Comparison of ENCODE assay signal across 10 cellular contexts in genomic region chr10:79140083-79140793, GRCh38.
DNase-seq lines count a peak whose midpoint lies in the region; ATAC-seq, FAIRE-seq and TF ChIP-seq lines count a peak whose summit lies in the region.
"Had no signal": no experiment of that assay in that cellular context is flagged by ENCODE, and none has a peak within 500 bp of the region (broad histone marks: within the 10 kb centered on the region; RNA-seq: fewer than 3 reads in every experiment).

No MANE protein-coding gene starts in this region.

- intact Hi-C loops in left ventricle myocardium superior (cut with micrococcal nuclease) = loop anchor here (10.0 kb wide), 1 partner anchor 65 kb away; no protein-coding TSS in a partner anchor
- intact Hi-C loops in K562 (cut with micrococcal nuclease) = no loop called here

- H3K4me3 ChIP-seq in cardiac muscle cell (no peak overlapping the region), K562 (no peak overlapping the region), muscle layer of colon (ENCODE audit: low read depth in 1 of 2, low read length in 2 of 2) (no peak overlapping the region), upper lobe of left lung (no peak overlapping the region)

- H3K27me3 ChIP-seq in cardiac muscle cell = no peaks in the 10 kb centered on the region
- no peaks in the 10 kb centered on the region for H3K27me3 ChIP-seq in K562 (ENCODE audit: control insufficient read depth in 2 of 2, insufficient read depth in 2 of 2, low read length in 2 of 2)
- no peaks in the 10 kb centered on the region for H3K27me3 ChIP-seq in muscle layer of colon (ENCODE audit: control insufficient read depth in 1 of 2, insufficient read depth in 2 of 2, low read length in 2 of 2)
- H3K27me3 ChIP-seq in upper lobe of left lung = no peaks in the 10 kb centered on the region

- peak overlapping the region; percentile 99 for H3K27ac ChIP-seq in cardiac muscle cell
- H3K27ac ChIP-seq in K562 (ENCODE audit: extremely low read depth, low read depth, low read length) = no peak overlapping the region
- H3K27ac ChIP-seq in muscle layer of colon (ENCODE audit: low read depth, low read length) = peak overlapping the region; percentile 73
- H3K27ac ChIP-seq in upper lobe of left lung = peak overlapping the region; percentile 80 to 92 (median 86)

- TF ChIP-seq POLR2A in K562 (conservative IDR thresholded peaks at IDR 0.05) = no peak
- TF ChIP-seq POLR2A in upper lobe of left lung (IDR thresholded peaks at IDR 0.05) = no peak

- H3K4me1 ChIP-seq in cardiac muscle cell (ENCODE audit: low read depth) = peaks cover 89% of the 10 kb centered on the region
- peaks cover 58 to 67% of the 10 kb centered on the region in 2 experiments for H3K4me1 ChIP-seq in K562 (replicated peaks in 1 of 2; ENCODE audit: control insufficient read depth in 2 of 2, insufficient read depth in 2 of 2, low read length in 2 of 2)
- peaks cover 95% of the 10 kb centered on the region for H3K4me1 ChIP-seq in muscle layer of colon (ENCODE audit: insufficient read depth, low read length)
- peaks cover 78 to 93% (median 92%) of the 10 kb centered on the region in 4 donors for H3K4me1 ChIP-seq in upper lobe of left lung

- CTCF ChIA-PET in K562 (lab: Yijun Ruan, JAX; ENCODE audit: low intra/inter-chr PET ratio) = no interaction called here

- peak; percentile 15 for FAIRE-seq in K562 (lab: Jason Lieb, UNC)

- no peak overlapping the region for H2AFZ ChIP-seq in K562 (ENCODE audit: low read depth, low read length)

- H3K9ac ChIP-seq in K562 (ENCODE audit: insufficient read depth in 1 of 2, low read depth in 2 of 2, low read length in 2 of 2) (no peak overlapping the region), muscle layer of colon (ENCODE audit: low read length) (peak overlapping the region; percentile 35)

- no peak for DNase-seq in cardiac muscle cell (ENCODE audit: low read depth in 1 of 2, low spot score in 1 of 2)
- no peak for DNase-seq in left ventricle myocardium superior
- DNase-seq in K562 (ENCODE audit: extremely low read depth in 1 of 4, low spot score in 3 of 4) = no peak
- DNase-seq in upper lobe of left lung = no peak
- DNase-seq in NCI-H748 treated with DMSO at 0.1 percent for 48 hours (lab: John Stamatoyannopoulos, UW) = no peak
- no peak for DNase-seq in nucleus accumbens (lab: John Stamatoyannopoulos, UW)
- no peak for DNase-seq in NCI-H1092 (lab: John Stamatoyannopoulos, UW)
- DNase-seq: activated naive CD4-positive, alpha-beta T cell treated with Interleukin-2 at 50 U/mL for 16 hours; endodermal cell had no signal

- H3K9me1 ChIP-seq in K562 (ENCODE audit: control insufficient read depth, insufficient read depth, low read length) = peaks cover 3% of the 10 kb centered on the region

- TF ChIP-seq CTCF in cardiac muscle cell (IDR thresholded peaks at IDR 0.05; ENCODE audit: low read depth, low read length) = no peak
- no peak for TF ChIP-seq CTCF in K562 (IDR thresholded peaks at IDR 0.05 in 2 of 3, conservative IDR thresholded peaks at IDR 0.05 in 1 of 3; ENCODE audit: insufficient read depth in 2 of 3, low read depth in 1 of 3, low read length in 3 of 3)
- TF ChIP-seq CTCF in upper lobe of left lung (IDR thresholded peaks at IDR 0.05) = no peak

- TSS peak; percentile 17 for BruUV-seq in K562 (replicated peaks; lab: Mats Ljungman, UMichigan)

- no peaks in the 10 kb centered on the region for H4K20me1 ChIP-seq in K562 (replicated peaks; ENCODE audit: control insufficient read depth, insufficient read depth, low read length)

- H3K9me3 ChIP-seq in cardiac muscle cell (ENCODE audit: low read depth) (no peaks in the 10 kb centered on the region), K562 (replicated peaks; ENCODE audit: control insufficient read depth, insufficient read depth, low read depth, low read length) (no peaks in the 10 kb centered on the region), muscle layer of colon (ENCODE audit: low read length) (no peaks in the 10 kb centered on the region), upper lobe of left lung (no peaks in the 10 kb centered on the region)

- POLR2A ChIA-PET in K562 (lab: Yijun Ruan, JAX) = interaction anchor here (2.3 kb wide), 1 partner anchor 8 kb away, joined by 20 read pairs; no protein-coding TSS in a partner anchor

- WGBS in K562 (ENCODE audit: insufficient coverage, low coverage, missing lambda C conversion rate) = 92% methylated on average over 7 of the region's 7 CpGs
- 89 to 90% methylated on average over 6 to 7 of the region's 7 CpGs for WGBS in upper lobe of left lung, 2 donors

- TF ChIP-seq EP300 in K562 (IDR thresholded peaks at IDR 0.05; ENCODE audit: low read length) = no peak
- TF ChIP-seq EP300 in upper lobe of left lung (IDR thresholded peaks at IDR 0.05) = no peak

- peaks cover 13% of the 10 kb centered on the region for H3K36me3 ChIP-seq in cardiac muscle cell
- H3K36me3 ChIP-seq in K562 (ENCODE audit: control insufficient read depth, insufficient read depth, low read length) = peaks cover 43% of the 10 kb centered on the region; the same call in 2 of the 3 replicates
- peaks cover 36% of the 10 kb centered on the region for H3K36me3 ChIP-seq in muscle layer of colon (ENCODE audit: insufficient read depth, low read length)
- peaks cover 2 to 26% (median 17%) of the 10 kb centered on the region in 4 donors for H3K36me3 ChIP-seq in upper lobe of left lung

- no peak for TF ChIP-seq RAD21 in K562 (CRISPR knock-in tag; conservative IDR thresholded peaks at IDR 0.05 in 1 of 2, IDR thresholded peaks at IDR 0.05 in 1 of 2)

- ATAC-seq in left ventricle myocardium superior (no peak), K562 (no peak), upper lobe of left lung (ENCODE audit: low FRiP score in 2 of 2) (no peak)

- peaks cover 14% of the 10 kb centered on the region for H3K79me2 ChIP-seq in K562 (ENCODE audit: control insufficient read depth, insufficient read depth, low read length)

- in situ Hi-C loops in K562 (cut with MboI) = no loop called here

- no peak overlapping the region for H3K4me2 ChIP-seq in K562 (ENCODE audit: insufficient read depth, low read length)

TF ChIP-seq in K562, 482 proteins besides CTCF, POLR2A, EP300 and RAD21:
- TF ChIP-seq HMG20B (CRISPR knock-in tag; IDR thresholded peaks at IDR 0.05) (no peak), HBP1 (CRISPR knock-in tag; IDR thresholded peaks at IDR 0.05) (peak; percentile 68; the same call in 1 of the 2 replicates)
TF ChIP-seq in K562: peak in this region for 1.
